20 cellular contexts compared by ENCODE assay signal in genomic region chr4:26201119-26201518, GRCh38.
DNase-seq lines count a peak whose midpoint lies in the region; ATAC-seq and TF ChIP-seq lines count a peak whose summit lies in the region.
"Had no signal": no experiment of that assay in that cellular context is flagged by ENCODE, and none has a peak within 500 bp of the region (broad histone marks: within the 10 kb centered on the region; RNA-seq: fewer than 3 reads in every experiment).

No MANE protein-coding gene starts in this region.

- peak; percentile 63 to 68 for DNase-seq in AML-193 (lab: John Stamatoyannopoulos, UW)
- no peak for DNase-seq in HCT116 (ENCODE audit: low read depth, low spot score)
- DNase-seq in SIG-M5 (lab: John Stamatoyannopoulos, UW): peak; percentile 3
- DNase-seq in fibroblast of peridontal ligament (ENCODE audit: extremely low read depth): peak; percentile 77
- no peak for DNase-seq in naive thymus-derived CD8-positive, alpha-beta T cell
- DNase-seq in NCI-H146 treated with DMSO at 0.1 percent for 48 hours (lab: John Stamatoyannopoulos, UW; ENCODE audit: unreplicated experiment): no peak
- no peak for DNase-seq in epidermal melanocyte (ENCODE audit: insufficient read length, low spot score)
- DNase-seq: activated CD8-positive, alpha-beta memory T cell treated with anti-CD3 and anti-CD28 coated beads for 24 hours; activated naive CD4-positive, alpha-beta T cell treated with anti-CD3 and anti-CD28 coated beads, Interleukin-2, amount 50 U/mL, for 16 hours; activated T-cell treated with anti-CD3 and anti-CD28 coated beads, Interleukin-2, amount 50 U/mL, for 24 hours; effector memory CD4-positive, alpha-beta T cell; GOT3; kidney glomerular epithelial cell; NCI-H187; nucleus accumbens; small intestine had no signal

- no peak overlapping the region for H3K4me3 ChIP-seq in HCT116 (replicated peaks in 1 of 2; ENCODE audit: low read depth in 1 of 2, low read length in 2 of 2)
- H3K4me3 ChIP-seq: suprapubic skin had no signal

- no peaks in the 10 kb centered on the region for H3K27me3 Mint-ChIP-seq in naive thymus-derived CD8-positive, alpha-beta T cell
- H3K27me3 Mint-ChIP-seq: activated T-cell treated with anti-CD3 and anti-CD28 coated beads, Interleukin-2, amount 50 U/mL, for 24 hours had no signal

- no peak for ATAC-seq in HCT116
- no peak for ATAC-seq in naive thymus-derived CD8-positive, alpha-beta T cell
- ATAC-seq in GM19397 (IDR thresholded peaks at IDR 0.05; ENCODE audit: unreplicated experiment): no peak
- ATAC-seq: esophagus mucosa; stimulated activated memory B cell treated with anti-CD40 and anti-IgM and Interleukin-4, amounts not matched to agents 10 μg/mL and 1 μg/mL and 100 μg/mL, for 72 hours had no signal

- peaks cover 22 to 61% (median 45%) of the 10 kb centered on the region in 4 donors for H3K4me1 Mint-ChIP-seq in naive thymus-derived CD8-positive, alpha-beta T cell

- no peaks in the 10 kb centered on the region for H3K9me3 ChIP-seq in HCT116 (ENCODE audit: control insufficient read depth in 1 of 2, insufficient read depth in 1 of 2, low read depth in 1 of 2, low read length in 2 of 2)
- H3K9me3 ChIP-seq: suprapubic skin had no signal

- no peak for TF ChIP-seq CTCF in HCT116 (IDR thresholded peaks at IDR 0.05 in 2 of 3, conservative IDR thresholded peaks at IDR 0.05 in 1 of 3; ENCODE audit: borderline replicate concordance in 1 of 3, insufficient read depth in 1 of 3, low read depth in 2 of 3, low read length in 2 of 3)

- H3K27ac ChIP-seq in HCT116 (ENCODE audit: low read depth, low read length): no peak overlapping the region
- H3K27ac ChIP-seq: suprapubic skin had no signal

- H3K9ac ChIP-seq in HCT116 (ENCODE audit: low read length): no peak overlapping the region

- no peak for TF ChIP-seq RAD21 in HCT116 (IDR thresholded peaks at IDR 0.05; ENCODE audit: low read depth)

- CTCF ChIA-PET in HCT116 (lab: Charles Lee): no interaction called here

- H3K9me2 ChIP-seq in HCT116 (ENCODE audit: insufficient read depth): no peaks in the 10 kb centered on the region

- no peaks in the 10 kb centered on the region for H3K27me3 ChIP-seq in HCT116 (ENCODE audit: insufficient read depth, low read length)
- H3K27me3 ChIP-seq: suprapubic skin had no signal

- intact Hi-C loops in HCT116 (cut with micrococcal nuclease): no loop called here

- no peak overlapping the region for H3K4me2 ChIP-seq in HCT116 (ENCODE audit: low read length)

- no peaks in the 10 kb centered on the region for H3K79me2 ChIP-seq in HCT116 (ENCODE audit: insufficient read depth, low read length)

- H3K27ac Mint-ChIP-seq in naive thymus-derived CD8-positive, alpha-beta T cell: peak overlapping the region in 2 of 10 donors; percentile 75 to 84
- H3K27ac Mint-ChIP-seq: activated T-cell treated with anti-CD3 and anti-CD28 coated beads, Interleukin-2, amount 50 U/mL, for 24 hours; stimulated activated memory B cell treated with anti-CD40 and anti-IgM and Interleukin-4, amounts not matched to agents 10 μg/mL and 1 μg/mL and 100 μg/mL, for 72 hours had no signal

- BruUV-seq in HCT116 (replicated peaks; lab: Mats Ljungman, UMichigan): no TSS peak

- POLR2A ChIA-PET in HCT116 (lab: Charles Lee): no interaction called here
- POLR2A ChIA-PET in naive thymus-derived CD8-positive, alpha-beta T cell (lab: Charles Lee): no interaction called here

- no peaks in the 10 kb centered on the region for H4K20me1 ChIP-seq in HCT116 (ENCODE audit: insufficient read depth)

- no peaks in the 10 kb centered on the region for H3K36me3 Mint-ChIP-seq in naive thymus-derived CD8-positive, alpha-beta T cell
- H3K36me3 Mint-ChIP-seq: stimulated activated memory B cell treated with anti-CD40 and anti-IgM and Interleukin-4, amounts not matched to agents 10 μg/mL and 1 μg/mL and 100 μg/mL, for 72 hours had no signal

- RAD21 ChIA-PET in HCT116 (lab: Charles Lee; ENCODE audit: low non-redundant PET in 1 of 2, low total read pairs in 2 of 2, uncharacterized antibody in 2 of 2, unreplicated experiment in 2 of 2): no interaction called here

- TF ChIP-seq POLR2A in HCT116 (IDR thresholded peaks at IDR 0.05; ENCODE audit: borderline replicate concordance, extremely low read depth, insufficient read depth, insufficient read length): no peak

- H3K9me3 Mint-ChIP-seq in naive thymus-derived CD8-positive, alpha-beta T cell: peaks cover 0 to 2% (median 0%) of the 10 kb centered on the region in 9 donors
- H3K9me3 Mint-ChIP-seq: stimulated activated memory B cell treated with anti-CD40 and anti-IgM and Interleukin-4, amounts not matched to agents 10 μg/mL and 1 μg/mL and 100 μg/mL, for 72 hours had no signal

- peaks cover 18 to 34% of the 10 kb centered on the region in 2 experiments for H3K4me1 ChIP-seq in HCT116 (ENCODE audit: control insufficient read depth in 1 of 2, insufficient read depth in 2 of 2, low read length in 2 of 2)

- H3K36me3 ChIP-seq in HCT116 (ENCODE audit: control insufficient read depth in 1 of 2, insufficient read depth in 2 of 2, low read length in 2 of 2): no peaks in the 10 kb centered on the region
- H3K36me3 ChIP-seq: suprapubic skin had no signal

- H3K4me3 Mint-ChIP-seq in naive thymus-derived CD8-positive, alpha-beta T cell: no peak overlapping the region
- H3K4me3 Mint-ChIP-seq: activated T-cell treated with anti-CD3 and anti-CD28 coated beads, Interleukin-2, amount 50 U/mL, for 24 hours; stimulated activated memory B cell treated with anti-CD40 and anti-IgM and Interleukin-4, amounts not matched to agents 10 μg/mL and 1 μg/mL and 100 μg/mL, for 72 hours had no signal

- H2AFZ ChIP-seq in HCT116 (ENCODE audit: low read depth, low read length, poor library complexity, severe bottlenecking): no peak overlapping the region

TF ChIP-seq in HCT116, 20 proteins besides CTCF, POLR2A, EP300 and RAD21:
- 0 out of 2 replicates have a peak, but pooled peaks have one; percentile 25 for TF ChIP-seq CEBPB (IDR thresholded peaks at IDR 0.05; ENCODE audit: low read depth)
- no peak for TF ChIP-seq REST (IDR thresholded peaks at IDR 0.05; ENCODE audit: low read depth)

Comparison
In these comparisons a context has a peak if more than half of its experiments do, and no peak if none do; other contexts are left out.
1. DNase-seq: peak in AML-193 (2 of 2), SIG-M5 (single experiment) and fibroblast of peridontal ligament (single experiment); none in HCT116 (single experiment), naive thymus-derived CD8-positive, alpha-beta T cell (0 of 10), NCI-H146 treated with DMSO at 0.1 percent for 48 hours (single experiment) and epidermal melanocyte (single experiment).